Comparison of ENCODE assay signal across 8 cellular contexts in the genomic region with DNA sequence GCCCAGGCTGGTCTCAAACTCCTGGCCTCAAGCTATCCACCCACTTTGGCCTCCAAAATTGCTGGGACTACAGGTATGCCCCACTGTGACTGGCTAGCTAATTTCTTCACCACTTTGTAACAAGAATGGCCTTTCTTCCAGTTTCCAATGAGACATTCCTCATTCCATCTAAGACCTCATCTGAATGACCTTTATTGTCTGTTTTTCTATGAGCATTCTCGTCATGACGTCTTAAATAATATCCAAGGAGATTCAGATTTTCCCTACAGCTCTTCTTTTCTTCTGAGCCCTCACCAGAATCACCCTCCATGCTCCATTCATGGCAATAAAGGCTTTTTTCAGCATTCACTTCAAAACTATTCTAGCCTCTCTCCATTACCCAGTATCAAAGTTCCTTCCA.
"Had no signal": no experiment of that assay in that cellular context is flagged by ENCODE, and none has a peak within 500 bp of the region (broad histone marks: within the 10 kb centered on the region; RNA-seq: fewer than 3 reads in every experiment).

No MANE protein-coding gene starts in this region.

- DNase-seq: GM23248, GOT3, H7, H9, HCEC 1CT, HFFc6 had no signal

- H3K36me3 ChIP-seq: HAP-1 had no signal

- H3K27ac ChIP-seq: GM23248 had no signal

- H2AFZ ChIP-seq: GM23248, GM23338 had no signal

- H3K4me1 ChIP-seq: HAP-1 had no signal

- H3K4me2 ChIP-seq: GM23338 had no signal

- H3K4me1 Mint-ChIP-seq: GM23338, H9 had no signal

- H3K27ac Mint-ChIP-seq: GM23338, H9, HFFc6 had no signal

- H3K4me3 ChIP-seq: GM23248, GM23338, HAP-1 had no signal

- H3K4me3 Mint-ChIP-seq: GM23338, H9, HFFc6 had no signal

- H3K9me3 ChIP-seq: HAP-1 had no signal

- H3K9me3 Mint-ChIP-seq: HFFc6 had no signal

- H3K9ac ChIP-seq: GM23248 had no signal
